In the genomic region with DNA sequence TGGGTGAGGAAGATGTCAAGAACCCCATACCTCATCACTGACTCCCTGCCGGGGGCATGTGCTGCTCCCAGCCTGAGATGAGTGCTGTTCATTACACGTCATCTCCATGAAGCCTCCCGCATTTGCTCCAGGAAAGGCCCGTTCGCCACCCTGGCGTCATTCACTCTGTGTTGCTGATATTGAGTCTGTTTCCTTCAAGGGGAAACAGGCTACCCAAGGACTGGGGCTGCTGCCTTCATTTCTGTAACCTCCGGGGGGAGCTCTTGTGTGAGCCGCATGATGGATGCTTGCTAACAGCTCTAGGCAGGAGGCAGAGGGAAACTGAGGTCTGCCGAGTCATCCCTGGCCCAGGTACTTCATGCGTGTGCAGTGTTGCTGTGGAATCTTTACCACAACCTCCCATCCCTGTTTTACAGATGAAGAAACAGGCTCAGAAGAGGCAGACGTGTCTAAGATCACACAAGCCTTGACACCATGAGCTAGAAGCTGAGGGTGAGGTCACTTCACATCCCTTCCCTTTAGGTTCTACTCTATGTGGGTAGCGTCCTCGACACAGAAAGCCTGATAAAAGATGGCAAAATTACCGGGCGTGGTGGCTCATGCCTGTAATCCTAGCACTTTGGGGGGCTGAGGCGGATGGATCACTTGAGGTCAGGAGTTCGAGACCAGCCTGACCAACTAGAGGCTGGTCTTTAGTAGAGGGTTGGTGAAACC, we compare ENCODE assay signal across 3 cellular contexts.
A peak's percentile ranks its signal among the peaks of the same experiment; 100 is the strongest.
TF ChIP-seq lines count a peak whose summit lies in the region.

No MANE protein-coding gene starts in this region.

TF ChIP-seq in SK-N-SH, 30 proteins besides CTCF, POLR2A, EP300 and RAD21:
- no peak for TF ChIP-seq IRF3 (IDR thresholded peaks at IDR 0.05; ENCODE audit: low read depth, low read length)
TF ChIP-seq in SK-N-SH: peak in this region for 0.

TF ChIP-seq in SK-N-SH treated with all-trans-retinoic acid at 6 μM for 48 hours, 23 proteins besides CTCF, POLR2A, EP300 and RAD21:
- TF ChIP-seq, protein P1, sequence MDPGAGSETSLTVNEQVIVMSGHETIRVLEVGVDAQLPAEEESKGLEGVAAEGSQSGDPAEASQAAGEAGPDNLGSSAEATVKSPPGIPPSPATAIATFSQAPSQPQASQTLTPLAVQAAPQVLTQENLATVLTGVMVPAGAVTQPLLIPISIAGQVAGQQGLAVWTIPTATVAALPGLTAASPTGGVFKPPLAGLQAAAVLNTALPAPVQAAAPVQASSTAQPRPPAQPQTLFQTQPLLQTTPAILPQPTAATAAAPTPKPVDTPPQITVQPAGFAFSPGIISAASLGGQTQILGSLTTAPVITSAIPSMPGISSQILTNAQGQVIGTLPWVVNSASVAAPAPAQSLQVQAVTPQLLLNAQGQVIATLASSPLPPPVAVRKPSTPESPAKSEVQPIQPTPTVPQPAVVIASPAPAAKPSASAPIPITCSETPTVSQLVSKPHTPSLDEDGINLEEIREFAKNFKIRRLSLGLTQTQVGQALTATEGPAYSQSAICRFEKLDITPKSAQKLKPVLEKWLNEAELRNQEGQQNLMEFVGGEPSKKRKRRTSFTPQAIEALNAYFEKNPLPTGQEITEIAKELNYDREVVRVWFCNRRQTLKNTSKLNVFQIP (CRISPR knock-in tag; IDR thresholded peaks at IDR 0.05; ENCODE audit: borderline replicate concordance, low read depth): no peak
- TF ChIP-seq, protein P2, sequence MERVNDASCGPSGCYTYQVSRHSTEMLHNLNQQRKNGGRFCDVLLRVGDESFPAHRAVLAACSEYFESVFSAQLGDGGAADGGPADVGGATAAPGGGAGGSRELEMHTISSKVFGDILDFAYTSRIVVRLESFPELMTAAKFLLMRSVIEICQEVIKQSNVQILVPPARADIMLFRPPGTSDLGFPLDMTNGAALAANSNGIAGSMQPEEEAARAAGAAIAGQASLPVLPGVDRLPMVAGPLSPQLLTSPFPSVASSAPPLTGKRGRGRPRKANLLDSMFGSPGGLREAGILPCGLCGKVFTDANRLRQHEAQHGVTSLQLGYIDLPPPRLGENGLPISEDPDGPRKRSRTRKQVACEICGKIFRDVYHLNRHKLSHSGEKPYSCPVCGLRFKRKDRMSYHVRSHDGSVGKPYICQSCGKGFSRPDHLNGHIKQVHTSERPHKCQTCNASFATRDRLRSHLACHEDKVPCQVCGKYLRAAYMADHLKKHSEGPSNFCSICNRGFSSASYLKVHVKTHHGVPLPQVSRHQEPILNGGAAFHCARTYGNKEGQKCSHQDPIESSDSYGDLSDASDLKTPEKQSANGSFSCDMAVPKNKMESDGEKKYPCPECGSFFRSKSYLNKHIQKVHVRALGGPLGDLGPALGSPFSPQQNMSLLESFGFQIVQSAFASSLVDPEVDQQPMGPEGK (CRISPR knock-in tag; IDR thresholded peaks at IDR 0.05; ENCODE audit: borderline replicate concordance): no peak

TF ChIP-seq in H1, 55 proteins besides CTCF, POLR2A, EP300 and RAD21:
- TF ChIP-seq MAX (IDR thresholded peaks at IDR 0.05): peak; percentile 28; the same call in 1 of the 2 replicates
- TF ChIP-seq KDM1A (IDR thresholded peaks at IDR 0.05; ENCODE audit: borderline replicate concordance, low read length): peak; percentile 60; the same call in 1 of the 2 replicates
- TF ChIP-seq BACH1 (IDR thresholded peaks at IDR 0.05; ENCODE audit: low read length): peak; percentile 86
- no peak for TF ChIP-seq JUN (IDR thresholded peaks at IDR 0.05; ENCODE audit: low read depth, low read length)
- no peak for TF ChIP-seq CREB1 (IDR thresholded peaks at IDR 0.05)
- TF ChIP-seq BCL11A (IDR thresholded peaks at IDR 0.05; ENCODE audit: low read depth in 2 of 2, low read length in 2 of 2): no peak
- TF ChIP-seq MAFK (IDR thresholded peaks at IDR 0.05; ENCODE audit: low read depth, low read length): peak; percentile 74
